In genomic region chr2:74708296-74708695, GRCh38 we compare ENCODE assay signal across 15 cellular contexts. TPM values are rescaled to one million over a fixed set of nuclear protein-coding genes. Genes with fewer than 3 reads are reported as not detected.
A peak's percentile ranks its signal among the peaks of the same experiment; 100 is the strongest.
DNase-seq lines count a peak whose midpoint lies in the region; ATAC-seq and TF ChIP-seq lines count a peak whose summit lies in the region.
"Had no signal": no experiment of that assay in that cellular context is flagged by ENCODE, and none has a peak within 500 bp of the region (broad histone marks: within the 10 kb centered on the region; RNA-seq: fewer than 3 reads in every experiment).

No MANE protein-coding gene starts in this region.

- no peak overlapping the region for H3K18ac ChIP-seq in trophoblast cell (ENCODE audit: low read length)

- no peak overlapping the region for H4K12ac ChIP-seq in trophoblast cell (ENCODE audit: low read depth, low read length)

- H3K9me3 ChIP-seq in MG63, result no peaks in the 10 kb centered on the region
- H3K9me3 ChIP-seq in trophoblast cell (ENCODE audit: insufficient read depth, low read depth, low read length), result peaks cover 2% of the 10 kb centered on the region
- no peaks in the 10 kb centered on the region for H3K9me3 ChIP-seq in MM.1S (replicated peaks; ENCODE audit: insufficient read depth, low read length)
- H3K9me3 ChIP-seq: SK-N-SH had no signal

- no peak for TF ChIP-seq CTCF in AG10803 (conservative IDR thresholded peaks at IDR 0.05; ENCODE audit: low read length)
- TF ChIP-seq CTCF in MM.1S (IDR thresholded peaks at IDR 0.05; ENCODE audit: low read length), result no peak

- no peaks in the 10 kb centered on the region for H3K36me3 ChIP-seq in MG63
- H3K36me3 ChIP-seq in trophoblast cell (ENCODE audit: control insufficient read depth in 1 of 2, insufficient read depth in 2 of 2, low read length in 2 of 2), result no peaks in the 10 kb centered on the region
- no peaks in the 10 kb centered on the region for H3K36me3 ChIP-seq in MM.1S (replicated peaks; ENCODE audit: insufficient read depth, low read length)

- H3K14ac ChIP-seq in trophoblast cell (ENCODE audit: low read length), result no peak overlapping the region

- ATAC-seq in HG03175 (IDR thresholded peaks at IDR 0.05; ENCODE audit: unreplicated experiment), result no peak

- H4K91ac ChIP-seq in trophoblast cell (ENCODE audit: low read depth, low read length), result no peak overlapping the region

- no peaks in the 10 kb centered on the region for H4K20me1 ChIP-seq in MM.1S (ENCODE audit: insufficient read depth, low read length)

- H4K8ac ChIP-seq in trophoblast cell (ENCODE audit: low read depth, low read length), result no peak overlapping the region

- H3K4me2 ChIP-seq in trophoblast cell (ENCODE audit: low read length) (no peak overlapping the region), MM.1S (ENCODE audit: low read depth, low read length) (no peak overlapping the region)
- H3K4me2 ChIP-seq: SK-N-SH had no signal

- DNase-seq in AG10803 (ENCODE audit: low read depth) (peak; percentile 11), MG63 (peak; percentile 15), fibroblast of gingiva (ENCODE audit: low read depth) (peak; percentile 49), trophoblast cell (no peak), Kasumi-1 (lab: John Stamatoyannopoulos, UW) (no peak), MM.1S (no peak)
- no peak for DNase-seq in stimulated activated CD8-positive, alpha-beta memory T cell treated with anti-CD3 and anti-CD28 coated beads, Interleukin-4, amount 100 ng/mL, for 48 hours
- DNase-seq: CD4-positive, alpha-beta T cell; NCI-H1417 treated with DMSO at 0.1 percent for 48 hours; NCI-H2029 treated with DMSO at 0.1 percent for 48 hours; NK-92 treated with Interleukin-12 subunit alpha and Interleukin-12 subunit beta, amount 100 ng/mL, for 24 hours; Right ventricle myocardium superior; SK-N-SH had no signal

- H3K27ac ChIP-seq in trophoblast cell (ENCODE audit: low read depth, low read length) (no peak overlapping the region), MM.1S (ENCODE audit: low read length) (no peak overlapping the region)
- H3K27ac ChIP-seq: GM23248 had no signal

- H2BK5ac ChIP-seq in trophoblast cell (ENCODE audit: low read depth, low read length, poor library complexity), result no peak overlapping the region

- no peak overlapping the region for H3K4me3 ChIP-seq in AG10803 (ENCODE audit: low read length)
- no peak overlapping the region for H3K4me3 ChIP-seq in MG63
- no peak overlapping the region for H3K4me3 ChIP-seq in trophoblast cell (ENCODE audit: low read depth, low read length)
- H3K4me3 ChIP-seq in MM.1S (ENCODE audit: low read length), result no peak overlapping the region
- H3K4me3 ChIP-seq: GM23248 had no signal

- no peak overlapping the region for H2AK5ac ChIP-seq in trophoblast cell (ENCODE audit: low read length)

- H2BK12ac ChIP-seq in trophoblast cell (ENCODE audit: low read length), result no peak overlapping the region

- no peaks in the 10 kb centered on the region for H3K4me1 ChIP-seq in trophoblast cell (ENCODE audit: control insufficient read depth in 1 of 2, insufficient read depth in 2 of 2, low read length in 2 of 2)
- no peaks in the 10 kb centered on the region for H3K4me1 ChIP-seq in MM.1S (ENCODE audit: low read length)

- H3K79me2 ChIP-seq in trophoblast cell (ENCODE audit: control insufficient read depth, insufficient read depth, low read length, poor library complexity), result no peaks in the 10 kb centered on the region
- H3K79me2 ChIP-seq in MM.1S (ENCODE audit: low read length), result no peaks in the 10 kb centered on the region

- no peak overlapping the region for H3K4ac ChIP-seq in trophoblast cell (ENCODE audit: low read depth, low read length)

- H2AFZ ChIP-seq in trophoblast cell (ENCODE audit: insufficient read depth, low read length, poor library complexity), result no peak overlapping the region
- H2AFZ ChIP-seq in MM.1S (ENCODE audit: low read length), result no peak overlapping the region
- H2AFZ ChIP-seq: GM23248 had no signal

- no peaks in the 10 kb centered on the region for H3F3A ChIP-seq in MM.1S (ENCODE audit: insufficient read depth, low read length)

- H3K27me3 ChIP-seq in MG63, result no peaks in the 10 kb centered on the region
- no peaks in the 10 kb centered on the region for H3K27me3 ChIP-seq in trophoblast cell (ENCODE audit: insufficient read depth, low read length)
- no peaks in the 10 kb centered on the region for H3K27me3 ChIP-seq in MM.1S (replicated peaks; ENCODE audit: insufficient read depth, low read length)

- peak overlapping the region; percentile 2 for H3K9ac ChIP-seq in trophoblast cell (ENCODE audit: low read length)
- no peak overlapping the region for H3K9ac ChIP-seq in MM.1S (ENCODE audit: low read length)
- H3K9ac ChIP-seq: GM23248, SK-N-SH had no signal

- no peak overlapping the region for H3K23ac ChIP-seq in trophoblast cell (ENCODE audit: low read length)

- H3K79me1 ChIP-seq in trophoblast cell (ENCODE audit: low read length), result no peaks in the 10 kb centered on the region

- H3K9me2 ChIP-seq in MM.1S (replicated peaks; ENCODE audit: insufficient read depth, low read length), result no peaks in the 10 kb centered on the region
- H3K9me2 ChIP-seq: SK-N-SH had no signal

- H2BK120ac ChIP-seq in trophoblast cell (ENCODE audit: insufficient read depth, low read length, poor library complexity), result no peak overlapping the region

RNA-seq across cellular contexts. Expression of gene SEMA4F, which starts 54.2 kb away (rescaled TPM):
- 1.8 and 1.9 TPM in 2 replicates for total RNA-seq in MG63 (2014; rRNA removed; shearing (Covaris generic); ENCODE audit: low replicate concordance)
- polyA plus RNA-seq in trophoblast cell (2013), result 2.1 and 2.3 TPM in 2 replicates

Comparison
In these comparisons a context has a peak if more than half of its experiments do, and no peak if none do; other contexts are left out.
1. DNase-seq: peak in AG10803 (single experiment), MG63 (single experiment) and fibroblast of gingiva (single experiment); none in trophoblast cell (0 of 2), stimulated activated CD8-positive, alpha-beta memory T cell treated with anti-CD3 and anti-CD28 coated beads, Interleukin-4, amount 100 ng/mL, for 48 hours (single experiment), Kasumi-1 (0 of 2) and MM.1S (single experiment).